Comparison of ENCODE assay signal across 10 cellular contexts in the genomic region with DNA sequence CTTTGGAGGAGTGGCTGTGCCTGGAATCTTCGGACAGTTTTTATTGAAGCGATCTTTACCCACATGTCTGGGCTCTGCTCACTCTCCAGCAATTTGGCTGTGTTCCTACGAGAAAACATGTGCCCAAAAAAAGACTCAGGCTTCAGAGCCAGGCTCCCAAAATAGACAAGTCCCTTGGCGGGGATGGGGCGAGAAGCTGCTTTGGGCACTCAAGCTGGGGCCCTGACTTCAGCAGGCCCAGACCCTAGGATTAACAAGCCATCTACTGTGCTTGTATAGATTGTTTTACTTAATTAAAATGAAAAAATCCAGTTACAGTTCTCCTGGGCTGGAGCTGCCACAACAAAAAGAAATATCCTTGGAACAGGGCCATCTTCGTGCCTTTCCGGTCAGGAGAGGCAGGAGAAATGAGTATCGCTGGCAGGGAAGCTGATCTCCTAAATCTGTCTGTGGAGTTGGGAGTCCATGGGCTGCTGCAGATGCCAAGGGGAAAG. TPM values are rescaled to one million over a fixed set of nuclear protein-coding genes. Genes with fewer than 3 reads are reported as not detected.
DNase-seq lines count a peak whose midpoint lies in the region; ATAC-seq and TF ChIP-seq lines count a peak whose summit lies in the region.
"Had no signal": no experiment of that assay in that cellular context is flagged by ENCODE, and none has a peak within 500 bp of the region (broad histone marks: within the 10 kb centered on the region; RNA-seq: fewer than 3 reads in every experiment).

No MANE protein-coding gene starts in this region.

- H3K27me3 ChIP-seq in ascending aorta (no peaks in the 10 kb centered on the region), parathyroid adenoma (ENCODE audit: control insufficient read depth, insufficient read depth, low read length) (no peaks in the 10 kb centered on the region)

- no peak overlapping the region for H3K9ac ChIP-seq in parathyroid adenoma

- H3K27ac ChIP-seq in ascending aorta (peak overlapping the region; percentile 86 to 91), parathyroid adenoma (peak overlapping the region; percentile 96)

- ATAC-seq in left cardiac atrium, result peak; percentile 70 to 82
- no peak for ATAC-seq in HG02642 (IDR thresholded peaks at IDR 0.05; ENCODE audit: poor library complexity, unreplicated experiment)
- no peak for ATAC-seq in HG03039 (IDR thresholded peaks at IDR 0.05; ENCODE audit: unreplicated experiment)
- ATAC-seq: T-cell had no signal

- H3K4me2 ChIP-seq in parathyroid adenoma (ENCODE audit: low read length), result peak overlapping the region; percentile 72

- H3K4me1 ChIP-seq in ascending aorta (peaks cover 33 to 58% of the 10 kb centered on the region in 2 donors), parathyroid adenoma (peaks cover 60% of the 10 kb centered on the region)

- no peak for TF ChIP-seq CTCF in ascending aorta (IDR thresholded peaks at IDR 0.05)
- no peak for TF ChIP-seq CTCF in parathyroid adenoma (IDR thresholded peaks at IDR 0.05)

- intact Hi-C loops in ascending aorta (cut with DNase I) (loop anchor here (2.0 kb wide), 1 partner anchor 52 kb away; no protein-coding TSS in a partner anchor), left cardiac atrium (cut with DNase I) (loop anchor here in 1 of 2 donors (5.0 kb wide), 1 partner anchor 52 kb away; the partner anchor contains the start of gene PDCD4)

- H3K79me2 ChIP-seq in parathyroid adenoma, result peaks cover 5% of the 10 kb centered on the region

- H3K9me3 ChIP-seq in ascending aorta, result no peaks in the 10 kb centered on the region
- H3K9me3 ChIP-seq in parathyroid adenoma (ENCODE audit: control insufficient read depth, low read length), result no peaks in the 10 kb centered on the region

- DNase-seq in AG08395 (ENCODE audit: low spot score) (peak; percentile 58), ascending aorta (ENCODE audit: low spot score in 2 of 2) (peak in 1 of 2 donors; percentile 90), left cardiac atrium (peak; percentile 59), NCI-H226 (no peak), NCI-H187 (lab: John Stamatoyannopoulos, UW) (no peak)
- DNase-seq: NCI-H2081 treated with DMSO at 0.1 percent for 48 hours, T-cell had no signal

- no peaks in the 10 kb centered on the region for H3K36me3 ChIP-seq in ascending aorta
- H3K36me3 ChIP-seq in parathyroid adenoma (ENCODE audit: control insufficient read depth, insufficient read depth, low read length), result no peaks in the 10 kb centered on the region

- H3K4me3 ChIP-seq in ascending aorta (peak overlapping the region in 1 of 2 donors; percentile 12), parathyroid adenoma (ENCODE audit: low read depth, low read length) (peak overlapping the region; percentile 8)

- peak overlapping the region; percentile 75 for H2AFZ ChIP-seq in parathyroid adenoma

RNA-seq across cellular contexts. Expression of gene PDCD4, which starts 51.4 kb away (rescaled TPM):
- total RNA-seq in ascending aorta (10.3 TPM), left cardiac atrium (10 to 100 TPM; 46.7 to 71.2 TPM)

Comparison
In these comparisons a context has a peak if more than half of its experiments do, and no peak if none do; other contexts are left out.
1. DNase-seq: peak in AG08395 (single experiment) and left cardiac atrium (single experiment); none in NCI-H226 (single experiment) and NCI-H187 (0 of 2).
2. ATAC-seq: peak in left cardiac atrium (2 of 2); none in HG02642 (single experiment) and HG03039 (single experiment).